9 cellular contexts compared by ENCODE assay signal in the genomic region with DNA sequence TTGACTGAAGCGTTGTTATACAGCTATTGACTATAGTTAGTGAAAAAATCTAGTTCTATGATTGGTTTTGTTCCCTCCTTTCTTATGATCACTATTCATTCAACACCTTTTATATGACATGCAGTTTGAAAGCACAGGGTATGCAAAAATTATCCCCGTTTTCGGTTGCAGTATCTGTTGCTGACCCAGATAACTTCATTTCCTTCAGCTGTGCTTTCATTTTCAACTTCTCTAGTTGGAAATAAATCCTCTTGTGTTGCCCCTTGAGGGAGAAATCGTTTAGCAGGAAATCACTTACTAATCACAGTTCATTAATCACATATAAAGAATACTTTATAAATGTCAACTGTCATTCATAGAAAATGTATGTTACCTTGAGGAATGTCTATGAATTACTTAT. TPM values are rescaled to one million over a fixed set of nuclear protein-coding genes. Genes with fewer than 3 reads are reported as not detected.
A peak's percentile ranks its signal among the peaks of the same experiment; 100 is the strongest.
DNase-seq lines count a peak whose midpoint lies in the region; ATAC-seq and TF ChIP-seq lines count a peak whose summit lies in the region.
"Had no signal": no experiment of that assay in that cellular context is flagged by ENCODE, and none has a peak within 500 bp of the region (broad histone marks: within the 10 kb centered on the region; RNA-seq: fewer than 3 reads in every experiment).

No MANE protein-coding gene starts in this region.

- H2AFZ ChIP-seq in DND-41 (ENCODE audit: low read depth, low read length), result no peak overlapping the region

- peaks cover 53 to 65% of the 10 kb centered on the region in 2 donors for H3K4me1 Mint-ChIP-seq in effector memory CD8-positive, alpha-beta T cell (ENCODE audit: low read depth in 2 of 2)
- peaks cover 59% of the 10 kb centered on the region for H3K4me1 Mint-ChIP-seq in osteocyte (ENCODE audit: unreplicated experiment)

- no peak overlapping the region for H3K9ac ChIP-seq in DND-41 (ENCODE audit: low read depth, low read length)

- H3K27ac ChIP-seq in DND-41 (ENCODE audit: low read length), result no peak overlapping the region
- H3K27ac ChIP-seq: SK-N-MC had no signal

- H4K20me1 ChIP-seq in DND-41 (ENCODE audit: insufficient read depth, low read length), result peaks cover 61% of the 10 kb centered on the region

- H3K9me3 Mint-ChIP-seq in effector memory CD8-positive, alpha-beta T cell, result no peaks in the 10 kb centered on the region
- H3K9me3 Mint-ChIP-seq in osteocyte (ENCODE audit: unreplicated experiment), result peaks cover 12% of the 10 kb centered on the region

- peaks cover 100% of the 10 kb centered on the region for H3K79me2 ChIP-seq in DND-41 (ENCODE audit: insufficient read depth, low read length)

- ATAC-seq in DND-41 (ENCODE audit: insufficient read depth, low read depth), result peak; percentile 41; the same call in 1 of the 3 replicates
- peak; percentile 66 for ATAC-seq in GM19397 (IDR thresholded peaks at IDR 0.05; ENCODE audit: unreplicated experiment)
- peak; percentile 86 for ATAC-seq in HG03196 (IDR thresholded peaks at IDR 0.05; ENCODE audit: unreplicated experiment)
- ATAC-seq in effector memory CD8-positive, alpha-beta T cell (replicated peaks), result peak; percentile 69

- H3K4me3 ChIP-seq in DND-41 (ENCODE audit: low read depth in 1 of 2, low read length in 2 of 2), result no peak overlapping the region
- H3K4me3 ChIP-seq: SK-N-MC had no signal

- no peak for DNase-seq in DND-41
- no peak for DNase-seq in effector memory CD8-positive, alpha-beta T cell
- no peak for DNase-seq in NCI-H2107 treated with DMSO at 0.1 percent for 48 hours (lab: John Stamatoyannopoulos, UW; ENCODE audit: unreplicated experiment)
- DNase-seq in osteocyte (ENCODE audit: extremely low spot score, unreplicated experiment), result no peak
- DNase-seq in COR-L47 (lab: John Stamatoyannopoulos, UW), result no peak
- DNase-seq in kidney glomerular epithelial cell (lab: John Stamatoyannopoulos, UW), result no peak

- peak overlapping the region; percentile 54 to 77 for H3K4me3 Mint-ChIP-seq in effector memory CD8-positive, alpha-beta T cell
- H3K4me3 Mint-ChIP-seq in osteocyte (ENCODE audit: unreplicated experiment), result no peak overlapping the region

- 0 out of 2 replicates have a peak, but pooled peaks cover 4% of the 10 kb centered on the region for H3K4me1 ChIP-seq in DND-41 (ENCODE audit: insufficient read depth, low read length)

- no peak for TF ChIP-seq CTCF in DND-41 (IDR thresholded peaks at IDR 0.05; ENCODE audit: borderline replicate concordance, extremely low read depth, low read length, poor library complexity, severe bottlenecking)
- no peak for TF ChIP-seq CTCF in osteocyte (IDR thresholded peaks at IDR 0.05)

- no peaks in the 10 kb centered on the region for H3K27me3 ChIP-seq in DND-41 (ENCODE audit: insufficient read depth, low read length, poor library complexity)

- H3K36me3 Mint-ChIP-seq in effector memory CD8-positive, alpha-beta T cell (ENCODE audit: insufficient read depth), result peaks cover 47% of the 10 kb centered on the region
- peaks cover 22% of the 10 kb centered on the region for H3K36me3 Mint-ChIP-seq in osteocyte (ENCODE audit: unreplicated experiment)

- H3K36me3 ChIP-seq in DND-41 (ENCODE audit: insufficient read depth, low read length), result peaks cover 30% of the 10 kb centered on the region

- no peaks in the 10 kb centered on the region for H3K27me3 Mint-ChIP-seq in effector memory CD8-positive, alpha-beta T cell
- H3K27me3 Mint-ChIP-seq in osteocyte (ENCODE audit: unreplicated experiment), result no peaks in the 10 kb centered on the region

- H3K4me2 ChIP-seq in DND-41 (ENCODE audit: insufficient read depth, low read length), result no peak overlapping the region

- no peaks in the 10 kb centered on the region for H3K9me3 ChIP-seq in DND-41 (ENCODE audit: insufficient read depth, low read length, severe bottlenecking)

- H3K27ac Mint-ChIP-seq in effector memory CD8-positive, alpha-beta T cell, result peak overlapping the region; percentile 57 to 69
- H3K27ac Mint-ChIP-seq in osteocyte (ENCODE audit: unreplicated experiment), result no peak overlapping the region

RNA-seq across cellular contexts. Expression of gene MBNL1, which starts 55.1 kb away (rescaled TPM):
- 159 and 166 TPM in 2 replicates for total RNA-seq in osteocyte
